Comparison of ENCODE assay signal across 8 cellular contexts in genomic region chr11:34357646-34358257, GRCh38. TPM values are rescaled to one million over a fixed set of nuclear protein-coding genes. Genes with fewer than 3 reads are reported as not detected.
DNase-seq lines count a peak whose midpoint lies in the region; ATAC-seq lines count a peak whose summit lies in the region.

ABTB2 (minus strand) TSS chr11:34358010.

- DNase-seq in DMS53 (lab: John Stamatoyannopoulos, UW): peak; percentile 98
- DNase-seq in OCI-M1 (lab: John Stamatoyannopoulos, UW): peak; percentile 98
- peak; percentile 96 for DNase-seq in activated T-cell treated with anti-CD3 and anti-CD28 coated beads for 48 hours (ENCODE audit: low read depth)
- DNase-seq in myocyte (ENCODE audit: low read depth): peak; percentile 97
- DNase-seq in stimulated activated CD8-positive, alpha-beta memory T cell treated with anti-CD3 and anti-CD28 coated beads, Interleukin-7, amount 100 ng/mL, for 4 hours (ENCODE audit: low read depth in 2 of 2): peak; percentile 96 to 97

- H3K9me3 Mint-ChIP-seq in IgD-negative memory B cell: no peaks in the 10 kb centered on the region

- H3K4me1 Mint-ChIP-seq in IgD-negative memory B cell: peaks cover 8 to 14% (median 12%) of the 10 kb centered on the region in 3 donors

- peak within 1 kb of the TSS; percentile 78 to 96 (median 86) for H3K27ac Mint-ChIP-seq in IgD-negative memory B cell

- H3K36me3 Mint-ChIP-seq in IgD-negative memory B cell: no peaks in the 10 kb centered on the region

- H3K27me3 Mint-ChIP-seq in IgD-negative memory B cell: peaks cover 33% of the 10 kb centered on the region

- peak within 1 kb of the TSS; percentile 87 to 96 (median 92) for H3K4me3 Mint-ChIP-seq in IgD-negative memory B cell

- peak; percentile 77 for ATAC-seq in GM21619 (IDR thresholded peaks at IDR 0.05; ENCODE audit: unreplicated experiment)
- peak; percentile 95 for ATAC-seq in esophagus mucosa

RNA-seq across cellular contexts. Expression of gene ABTB2, which starts in this region (rescaled TPM):
- 0.04 TPM for polyA plus RNA-seq in IgD-negative memory B cell
- total RNA-seq in esophagus mucosa (3.4 TPM), myocyte (5.2 and 7.0 TPM in 2 replicates)
- 14.9 TPM for polyA plus RNA-seq in myocyte (2012)

Comparison
In these comparisons a context has a peak if more than half of its experiments do, and no peak if none do; other contexts are left out.
1. Peak in every context shown above with its lines: DNase-seq and ATAC-seq.